8 cellular contexts compared by ENCODE assay signal in genomic region chr17:76071497-76072148, GRCh38. TPM values are rescaled to one million over a fixed set of nuclear protein-coding genes. Genes with fewer than 3 reads are reported as not detected.
DNase-seq lines count a peak whose midpoint lies in the region; ATAC-seq and TF ChIP-seq lines count a peak whose summit lies in the region.

No MANE protein-coding gene starts in this region.

- TF ChIP-seq CTCF in AG04450 (IDR thresholded peaks at IDR 0.05; ENCODE audit: low read depth, low read length) (no peak), lower leg skin (IDR thresholded peaks at IDR 0.05) (no peak), transverse colon (IDR thresholded peaks at IDR 0.05) (no peak), omental fat pad (IDR thresholded peaks at IDR 0.05) (no peak)

- H3K9me3 ChIP-seq in AG04450 (ENCODE audit: control insufficient read depth, insufficient read depth, low read length) (peaks cover 4% of the 10 kb centered on the region; the same call in 1 of the 2 replicates), transverse colon (no peaks in the 10 kb centered on the region)

- peaks cover 44% of the 10 kb centered on the region for H3K4me1 Mint-ChIP-seq in activated naive CD8-positive, alpha-beta T cell treated with anti-CD3 and anti-CD28 coated beads, Interleukin-2, amount 50 U/mL, for 24 hours

- no peak for DNase-seq in AG04450 (ENCODE audit: low read depth, low spot score)
- DNase-seq in activated naive CD8-positive, alpha-beta T cell treated with anti-CD3 and anti-CD28 coated beads, Interleukin-2, amount 50 U/mL, for 24 hours, result peak; percentile 46
- DNase-seq in lower leg skin (ENCODE audit: low spot score in 2 of 2), result no peak
- no peak for DNase-seq in transverse colon
- DNase-seq in omental fat pad (ENCODE audit: low spot score), result no peak
- no peak for DNase-seq in NOMO-1 treated with dmso at 0.1 percent for 144 hours (lab: John Stamatoyannopoulos, UW; ENCODE audit: unreplicated experiment)
- DNase-seq in NK-92 treated with Interleukin-12 subunit alpha and Interleukin-12 subunit beta, amount 100 ng/mL, for 24 hours (lab: John Stamatoyannopoulos, UW), result no peak

- peak overlapping the region; percentile 39 for H3K27ac ChIP-seq in AG04450 (ENCODE audit: low read depth, low read length)
- H3K27ac ChIP-seq in transverse colon, result peak overlapping the region; percentile 75 to 85 (median 82)

- peaks cover 31 to 56% (median 39%) of the 10 kb centered on the region in 4 donors for H3K4me1 ChIP-seq in transverse colon

- no peak for TF ChIP-seq POLR2A in lower leg skin (IDR thresholded peaks at IDR 0.05)
- TF ChIP-seq POLR2A in transverse colon (IDR thresholded peaks at IDR 0.05), result no peak

- peaks cover 26% of the 10 kb centered on the region for H3K36me3 Mint-ChIP-seq in activated naive CD8-positive, alpha-beta T cell treated with anti-CD3 and anti-CD28 coated beads, Interleukin-2, amount 50 U/mL, for 24 hours (ENCODE audit: low read depth)

- intact Hi-C loops in lower leg skin (cut with DNase I; ENCODE audit: low total_unique reads), result no loop called here
- intact Hi-C loops in transverse colon (cut with DNase I; ENCODE audit: low total_unique reads), result loop anchor here (10.0 kb wide), 1 partner anchor 57 kb away; no protein-coding TSS in a partner anchor

- H3K27ac Mint-ChIP-seq in activated naive CD8-positive, alpha-beta T cell treated with anti-CD3 and anti-CD28 coated beads, Interleukin-2, amount 50 U/mL, for 24 hours, result peak overlapping the region; percentile 98

- H3K4me3 Mint-ChIP-seq in activated naive CD8-positive, alpha-beta T cell treated with anti-CD3 and anti-CD28 coated beads, Interleukin-2, amount 50 U/mL, for 24 hours, result peak overlapping the region; percentile 91

- H3K27me3 ChIP-seq in AG04450 (ENCODE audit: control insufficient read depth, insufficient read depth, low read length) (peaks cover 27% of the 10 kb centered on the region), transverse colon (peaks cover 32% of the 10 kb centered on the region)

- WGBS in lower leg skin, 2 donors, result 6 to 7% methylated on average over 17 of the region's 17 CpGs
- 7% methylated on average over 10 to 17 of the region's 17 CpGs for WGBS in transverse colon (ENCODE audit: low coverage in 1 of 2), 2 donors

- H3K36me3 ChIP-seq in transverse colon, result peaks cover 0 to 12% (median 4%) of the 10 kb centered on the region in 4 donors

- TF ChIP-seq EP300 in transverse colon (IDR thresholded peaks at IDR 0.05; ENCODE audit: low read depth), result no peak

- CTCF ChIA-PET in AG04450 (lab: Charles Lee), result no interaction called here

- in situ Hi-C loops in transverse colon (cut with MboI; ENCODE audit: low pct_ligation_motif_present in 1 of 4, low pct_unique_long_range_greater_than_20kb in 1 of 4, low sequenced_read_pairs in 3 of 4), result no loop called here

- H3K9me3 Mint-ChIP-seq in activated naive CD8-positive, alpha-beta T cell treated with anti-CD3 and anti-CD28 coated beads, Interleukin-2, amount 50 U/mL, for 24 hours, result no peaks in the 10 kb centered on the region

- POLR2A ChIA-PET in AG04450 (lab: Yijun Ruan, JAX), result interaction anchor here (0.8 to 1.0 kb wide), 2 partner anchors 15 to 52 kb away, joined by 3 read pairs; no protein-coding TSS in a partner anchor

- ATAC-seq in HG03135 (IDR thresholded peaks at IDR 0.05; ENCODE audit: unreplicated experiment), result peak; percentile 13
- ATAC-seq in activated naive CD8-positive, alpha-beta T cell treated with anti-CD3 and anti-CD28 coated beads, Interleukin-2, amount 50 U/mL, for 24 hours, result peak; percentile 72
- no peak for ATAC-seq in omental fat pad (ENCODE audit: low FRiP score)

- peaks cover 27% of the 10 kb centered on the region for H3K27me3 Mint-ChIP-seq in activated naive CD8-positive, alpha-beta T cell treated with anti-CD3 and anti-CD28 coated beads, Interleukin-2, amount 50 U/mL, for 24 hours

- peak overlapping the region; percentile 79 for H3K4me3 ChIP-seq in AG04450 (ENCODE audit: low read depth, low read length)
- H3K4me3 ChIP-seq in lower leg skin (ENCODE audit: low read depth, poor library complexity, severe bottlenecking), result peak overlapping the region; percentile 87
- peak overlapping the region; percentile 74 to 88 (median 78) for H3K4me3 ChIP-seq in transverse colon

RNA-seq across cellular contexts. Expression of gene SRP68, which starts 0.7 kb away (rescaled TPM):
- polyA plus RNA-seq in AG04450 (2011; rRNA removed), result 82.9 and 101 TPM in 2 replicates
- polyA minus RNA-seq in AG04450 (2011; rRNA and poly(A)+ RNA removed), result 51.5 and 56.1 TPM in 2 replicates
- 10 to 100 TPM; 67.2 to 76.5 (median 72.3) TPM for total RNA-seq in lower leg skin
- total RNA-seq in transverse colon, result 10 to 100 TPM; 11.6 to 44.8 (median 30.4) TPM
- total RNA-seq in omental fat pad, result 10 to 100 TPM; 42.3 to 62.0 (median 49.6) TPM

RNA-seq across cellular contexts. Expression of gene GALR2, which starts 3.0 kb away (rescaled TPM):
- 0.06 TPM in 1 of 2 replicates, not detected in the other for polyA plus RNA-seq in AG04450 (2011; rRNA removed)
- not detected in 2 replicates for polyA minus RNA-seq in AG04450 (2011; rRNA and poly(A)+ RNA removed)
- under 1 TPM in 2 of 4 donors, not detected in 2; 0.17 to 0.97 TPM for total RNA-seq in lower leg skin
- 1 to 10 TPM in 3 of 4 donors, not detected in 1; 1.9 to 10.0 (median 3.2) TPM for total RNA-seq in transverse colon
- total RNA-seq in omental fat pad, result under 1 TPM in 1 of 4 donors, not detected in 3; 0.50 TPM

RNA-seq across cellular contexts. Expression of gene ZACN, which starts 7.4 kb away (rescaled TPM):
- polyA plus RNA-seq in AG04450 (2011; rRNA removed), result not detected in 2 replicates
- polyA minus RNA-seq in AG04450 (2011; rRNA and poly(A)+ RNA removed), result not detected in 2 replicates
- total RNA-seq in lower leg skin (not detected), transverse colon (under 1 TPM in 1 of 4 donors, not detected in 3; 0.40 TPM), omental fat pad (not detected)

RNA-seq across cellular contexts. Expression of gene EXOC7, which starts 32.0 kb away (rescaled TPM):
- polyA plus RNA-seq in AG04450 (2011; rRNA removed), result 97.6 and 114 TPM in 2 replicates
- 157 and 217 TPM in 2 replicates for polyA minus RNA-seq in AG04450 (2011; rRNA and poly(A)+ RNA removed)
- total RNA-seq in lower leg skin, result 10 to 100 TPM; 52.5 to 78.4 (median 72.3) TPM
- 100 to 1,000 TPM in 2 of 4 donors, 10 to 100 TPM in 2; 88.0 to 143 (median 105) TPM for total RNA-seq in transverse colon
- 10 to 100 TPM; 69.3 to 93.9 (median 74.1) TPM for total RNA-seq in omental fat pad

RNA-seq across cellular contexts. Expression of gene EVPL, which starts 44.5 kb away (rescaled TPM):
- not detected in 2 replicates for polyA plus RNA-seq in AG04450 (2011; rRNA removed)
- polyA minus RNA-seq in AG04450 (2011; rRNA and poly(A)+ RNA removed), result not detected in 2 replicates
- total RNA-seq in lower leg skin (100 to 1,000 TPM; 285 to 514 (median 315) TPM), transverse colon (10 to 100 TPM; 17.1 to 23.7 (median 20.6) TPM), omental fat pad (1 to 10 TPM in 3 of 4 donors, under 1 TPM in 1; 0.47 to 3.7 (median 1.4) TPM)
